Comparison of ENCODE assay signal across 1 cellular context in the genomic region with DNA sequence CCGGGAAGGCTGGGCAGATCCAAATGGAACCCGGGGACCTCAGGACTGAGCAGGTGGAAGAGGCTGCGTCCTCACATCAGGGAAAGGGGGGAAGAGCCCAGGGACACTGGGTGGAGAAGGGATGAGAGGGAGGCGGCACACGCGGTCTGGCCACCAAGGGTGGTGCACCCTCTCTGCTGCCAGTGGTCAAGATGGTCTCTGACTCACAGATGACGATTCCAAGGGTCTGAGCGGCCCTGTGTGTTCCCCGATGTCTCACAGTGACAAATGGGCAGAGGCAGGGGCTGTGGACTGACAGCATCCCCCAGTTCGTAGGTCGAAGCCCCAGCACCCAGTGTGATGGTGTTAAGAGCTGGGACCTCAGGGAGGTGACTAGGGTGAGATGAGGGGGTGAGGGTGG.
TF ChIP-seq lines count a peak whose summit lies in the region.

No MANE protein-coding gene starts in this region.

TF ChIP-seq in IMR-90, 13 proteins besides CTCF, POLR2A, EP300 and RAD21:
- no peak for TF ChIP-seq NFE2L2 (IDR thresholded peaks at IDR 0.05; ENCODE audit: low read depth, low read length)
- TF ChIP-seq RFX5 (IDR thresholded peaks at IDR 0.05; ENCODE audit: low read depth, low read length) = no peak
- no peak for TF ChIP-seq RCOR1 (IDR thresholded peaks at IDR 0.05; ENCODE audit: insufficient replicate concordance, low read length)
- no peak for TF ChIP-seq MAZ (IDR thresholded peaks at IDR 0.05; ENCODE audit: borderline replicate concordance, low read depth, low read length)
- no peak for TF ChIP-seq SMC3 (IDR thresholded peaks at IDR 0.05; ENCODE audit: low read depth, low read length)
- no peak for TF ChIP-seq FOS (IDR thresholded peaks at IDR 0.05; ENCODE audit: low read depth, low read length)
- TF ChIP-seq CHD1 (IDR thresholded peaks at IDR 0.05; ENCODE audit: low read depth, low read length) = no peak
- TF ChIP-seq, protein P1, sequence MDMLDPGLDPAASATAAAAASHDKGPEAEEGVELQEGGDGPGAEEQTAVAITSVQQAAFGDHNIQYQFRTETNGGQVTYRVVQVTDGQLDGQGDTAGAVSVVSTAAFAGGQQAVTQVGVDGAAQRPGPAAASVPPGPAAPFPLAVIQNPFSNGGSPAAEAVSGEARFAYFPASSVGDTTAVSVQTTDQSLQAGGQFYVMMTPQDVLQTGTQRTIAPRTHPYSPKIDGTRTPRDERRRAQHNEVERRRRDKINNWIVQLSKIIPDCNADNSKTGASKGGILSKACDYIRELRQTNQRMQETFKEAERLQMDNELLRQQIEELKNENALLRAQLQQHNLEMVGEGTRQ (IDR thresholded peaks at IDR 0.05; ENCODE audit: low read depth, low read length) = no peak
- TF ChIP-seq BHLHE40 (IDR thresholded peaks at IDR 0.05; ENCODE audit: low read depth, low read length) = no peak
- no peak for TF ChIP-seq MAFK (IDR thresholded peaks at IDR 0.05; ENCODE audit: low read depth, low read length)
- TF ChIP-seq, protein P2, sequence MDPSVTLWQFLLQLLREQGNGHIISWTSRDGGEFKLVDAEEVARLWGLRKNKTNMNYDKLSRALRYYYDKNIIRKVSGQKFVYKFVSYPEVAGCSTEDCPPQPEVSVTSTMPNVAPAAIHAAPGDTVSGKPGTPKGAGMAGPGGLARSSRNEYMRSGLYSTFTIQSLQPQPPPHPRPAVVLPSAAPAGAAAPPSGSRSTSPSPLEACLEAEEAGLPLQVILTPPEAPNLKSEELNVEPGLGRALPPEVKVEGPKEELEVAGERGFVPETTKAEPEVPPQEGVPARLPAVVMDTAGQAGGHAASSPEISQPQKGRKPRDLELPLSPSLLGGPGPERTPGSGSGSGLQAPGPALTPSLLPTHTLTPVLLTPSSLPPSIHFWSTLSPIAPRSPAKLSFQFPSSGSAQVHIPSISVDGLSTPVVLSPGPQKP (IDR thresholded peaks at IDR 0.05; ENCODE audit: borderline replicate concordance, low read depth, low read length) = no peak
- TF ChIP-seq MXI1 (IDR thresholded peaks at IDR 0.05; ENCODE audit: borderline replicate concordance, low read depth, low read length) = no peak
- no peak for TF ChIP-seq CEBPB (IDR thresholded peaks at IDR 0.05; ENCODE audit: low read depth, low read length)
